ENCODE assay signal across 11 cellular contexts in the genomic region with DNA sequence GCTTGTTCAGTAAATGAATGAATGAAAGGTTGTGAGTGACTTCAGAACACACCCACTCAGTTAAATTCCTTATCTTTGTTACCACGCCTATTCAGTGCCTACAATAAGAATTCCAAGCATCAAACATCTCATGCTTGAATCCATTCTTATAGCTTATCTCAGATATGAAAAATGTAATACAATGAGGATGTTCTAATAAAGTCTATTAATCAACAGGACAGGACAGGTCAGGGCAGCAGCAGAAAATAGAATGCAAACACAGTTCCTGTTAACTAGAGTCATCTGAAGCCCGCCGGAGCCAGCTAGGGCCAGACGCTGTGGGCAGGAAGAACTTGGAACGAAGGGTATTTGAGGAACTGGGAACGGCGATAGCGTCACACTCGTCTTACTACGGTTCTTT. TPM values are rescaled to one million over a fixed set of nuclear protein-coding genes. Genes with fewer than 3 reads are reported as not detected.
DNase-seq lines count a peak whose midpoint lies in the region; ATAC-seq and TF ChIP-seq lines count a peak whose summit lies in the region.
"Had no signal": no experiment of that assay in that cellular context is flagged by ENCODE, and none has a peak within 500 bp of the region (broad histone marks: within the 10 kb centered on the region; RNA-seq: fewer than 3 reads in every experiment).

No MANE protein-coding gene starts in this region.

- H3K4ac ChIP-seq in neuronal stem cell (ENCODE audit: low read length) = no peak overlapping the region

- H3K79me1 ChIP-seq in neuronal stem cell (ENCODE audit: low read depth, low read length) = peaks cover 2% of the 10 kb centered on the region

- H3K14ac ChIP-seq in neuronal stem cell (ENCODE audit: low read length) = no peak overlapping the region

- H2BK15ac ChIP-seq in neuronal stem cell (ENCODE audit: low read length) = no peak overlapping the region

- H2BK12ac ChIP-seq in neuronal stem cell (ENCODE audit: low read length) = no peak overlapping the region

- H2AFZ ChIP-seq in ACC112 (ENCODE audit: low read length, unreplicated experiment) (no peak overlapping the region), neuronal stem cell (ENCODE audit: low read length) (peak overlapping the region; percentile 3)

- H3K27me3 ChIP-seq in ACC112 (ENCODE audit: insufficient read depth, low read length) = no peaks in the 10 kb centered on the region
- H3K27me3 ChIP-seq in SJSA1 (replicated peaks) = no peaks in the 10 kb centered on the region
- H3K27me3 ChIP-seq in foreskin keratinocyte = no peaks in the 10 kb centered on the region
- no peaks in the 10 kb centered on the region for H3K27me3 ChIP-seq in neuronal stem cell (ENCODE audit: control insufficient read depth in 3 of 3, insufficient read depth in 3 of 3, low read depth in 1 of 3, low read length in 3 of 3)
- no peaks in the 10 kb centered on the region for H3K27me3 ChIP-seq in colonic mucosa

- TF ChIP-seq CTCF in foreskin keratinocyte (conservative IDR thresholded peaks at IDR 0.05) (no peak), colonic mucosa (IDR thresholded peaks at IDR 0.05) (no peak)

- H3K23ac ChIP-seq in neuronal stem cell (ENCODE audit: low read depth, low read length, poor library complexity) = no peak overlapping the region

- H3K4me3 ChIP-seq in ACC112 (ENCODE audit: low read depth, low read length) = peak overlapping the region; percentile 0; the same call in 1 of the 2 replicates
- no peak overlapping the region for H3K4me3 ChIP-seq in SJSA1
- no peak overlapping the region for H3K4me3 ChIP-seq in neuronal stem cell (ENCODE audit: low read length in 2 of 2)
- no peak overlapping the region for H3K4me3 ChIP-seq in colonic mucosa

- no peak overlapping the region for H2BK5ac ChIP-seq in neuronal stem cell (ENCODE audit: low read length)

- H3K79me2 ChIP-seq in ACC112 (ENCODE audit: control insufficient read depth, insufficient read depth, low read length, unreplicated experiment) = no peaks in the 10 kb centered on the region

- peaks cover 67% of the 10 kb centered on the region for H3K4me1 ChIP-seq in ACC112 (ENCODE audit: control insufficient read depth, insufficient read depth, low read length, unreplicated experiment)
- peaks cover 84% of the 10 kb centered on the region for H3K4me1 ChIP-seq in SJSA1 (replicated peaks)
- H3K4me1 ChIP-seq in foreskin keratinocyte = peaks cover 19% of the 10 kb centered on the region
- peaks cover 9 to 14% of the 10 kb centered on the region in 2 donors for H3K4me1 ChIP-seq in neuronal stem cell (ENCODE audit: control insufficient read depth in 2 of 2, insufficient read depth in 1 of 2, low read depth in 1 of 2, low read length in 2 of 2)
- no peaks in the 10 kb centered on the region for H3K4me1 ChIP-seq in colonic mucosa

- H3K9me3 ChIP-seq in SJSA1 (replicated peaks) = no peaks in the 10 kb centered on the region
- H3K9me3 ChIP-seq in neuronal stem cell (replicated peaks in 1 of 2; ENCODE audit: control insufficient read depth in 2 of 2, insufficient read depth in 1 of 2, low read depth in 1 of 2, low read length in 2 of 2) = no peaks in the 10 kb centered on the region
- H3K9me3 ChIP-seq in colonic mucosa = no peaks in the 10 kb centered on the region

- DNase-seq in SJSA1 (ENCODE audit: low read depth in 1 of 2, low spot score in 2 of 2) (peak in 1 of 2 experiments; percentile 41), foreskin keratinocyte (peak; percentile 90 to 93), neuronal stem cell (ENCODE audit: low spot score) (no peak), colonic mucosa (no peak), NCI-H748 treated with DMSO at 0.1 percent for 48 hours (lab: John Stamatoyannopoulos, UW) (no peak), D341Med (ENCODE audit: low spot score) (no peak)
- DNase-seq: activated CD4-positive, alpha-beta memory T cell treated with anti-CD3 and anti-CD28 coated beads, Interleukin-2, amount 10 ng/mL, durations not matched to agents 7 days and 5 days; stimulated activated CD4-positive, alpha-beta T cell treated with anti-CD3 and anti-CD28 coated beads, Interleukin-4, amount 100 ng/mL, for 24 hours had no signal

- no peaks in the 10 kb centered on the region for H3K36me3 ChIP-seq in ACC112 (ENCODE audit: insufficient read depth, low read length)
- peaks cover 7% of the 10 kb centered on the region; the same call in 1 of the 2 replicates for H3K36me3 ChIP-seq in SJSA1
- peaks cover 0 to 2% of the 10 kb centered on the region in 2 donors for H3K36me3 ChIP-seq in neuronal stem cell (replicated peaks in 1 of 2; ENCODE audit: control insufficient read depth in 2 of 2, insufficient read depth in 2 of 2, low read length in 2 of 2)
- peaks cover 10% of the 10 kb centered on the region for H3K36me3 ChIP-seq in colonic mucosa

- no peak overlapping the region for H4K8ac ChIP-seq in neuronal stem cell (ENCODE audit: low read depth, low read length)

- no peak overlapping the region for H2BK120ac ChIP-seq in neuronal stem cell (ENCODE audit: low read depth, low read length)

- H2AK5ac ChIP-seq in neuronal stem cell (ENCODE audit: low read depth, low read length) = no peak overlapping the region

- H3K9ac ChIP-seq in neuronal stem cell (ENCODE audit: low read depth, low read length, poor library complexity) (no peak overlapping the region), colonic mucosa (ENCODE audit: low read depth in 2 of 2, low read length in 2 of 2) (no peak overlapping the region)

- H3K4me2 ChIP-seq in neuronal stem cell (ENCODE audit: insufficient read depth, low read length, poor library complexity, severe bottlenecking) = no peak overlapping the region

- ATAC-seq in foreskin keratinocyte (peak; percentile 73), GM19455 (IDR thresholded peaks at IDR 0.05; ENCODE audit: unreplicated experiment) (no peak)
- ATAC-seq: esophagus mucosa had no signal

- peak overlapping the region; percentile 66 for H3K27ac ChIP-seq in ACC112 (ENCODE audit: low read depth, low read length)
- peak overlapping the region; percentile 96 for H3K27ac ChIP-seq in SJSA1
- no peak overlapping the region for H3K27ac ChIP-seq in foreskin keratinocyte
- H3K27ac ChIP-seq in neuronal stem cell (replicated peaks; ENCODE audit: low read length) = peak overlapping the region; percentile 60
- H3K27ac ChIP-seq in colonic mucosa = no peak overlapping the region

- no CpG with 5 or more reads among the region's 10 CpGs for WGBS in neuronal stem cell (ENCODE audit: extremely low coverage in 2 of 2, insufficient read length in 2 of 2, insufficient replicate concordance in 1 of 2), 2 donors

- no peak overlapping the region for H4K91ac ChIP-seq in neuronal stem cell (ENCODE audit: low read depth, low read length, poor library complexity)

- intact Hi-C loops in colonic mucosa (cut with DNase I) = no loop called here

- no peak overlapping the region for H3K18ac ChIP-seq in neuronal stem cell (ENCODE audit: low read length)

RNA-seq across cellular contexts. Expression of a gene that starts 48.5 kb away (rescaled TPM):
- total RNA-seq in SJSA1 (2014; rRNA removed; shearing (Covaris generic)) = 39.3 and 65.1 TPM in 2 replicates
- total RNA-seq in foreskin keratinocyte (31.7 and 33.3 TPM in 2 replicates), colonic mucosa (10 to 100 TPM; 88.4 to 96.2 TPM)
- polyA plus RNA-seq in foreskin keratinocyte = 15.8 and 17.2 TPM in 2 replicates
- 37.6 TPM for polyA plus RNA-seq in neuronal stem cell (2013, experiment 1 of 2)
- 34.7 TPM for polyA plus RNA-seq in neuronal stem cell (2013, experiment 2 of 2)

Comparison
In these comparisons a context has a peak if more than half of its experiments do, and no peak if none do; other contexts are left out.
1. H3K27ac ChIP-seq: peak in ACC112 (single experiment), SJSA1 (single experiment) and neuronal stem cell (single experiment); none in foreskin keratinocyte (single experiment) and colonic mucosa (single experiment).
2. DNase-seq: peak in foreskin keratinocyte (2 of 2); none in neuronal stem cell (single experiment), colonic mucosa (single experiment), NCI-H748 treated with DMSO at 0.1 percent for 48 hours (single experiment) and D341Med (single experiment).